Comparison of ENCODE assay signal across 1 cellular context in the genomic region with DNA sequence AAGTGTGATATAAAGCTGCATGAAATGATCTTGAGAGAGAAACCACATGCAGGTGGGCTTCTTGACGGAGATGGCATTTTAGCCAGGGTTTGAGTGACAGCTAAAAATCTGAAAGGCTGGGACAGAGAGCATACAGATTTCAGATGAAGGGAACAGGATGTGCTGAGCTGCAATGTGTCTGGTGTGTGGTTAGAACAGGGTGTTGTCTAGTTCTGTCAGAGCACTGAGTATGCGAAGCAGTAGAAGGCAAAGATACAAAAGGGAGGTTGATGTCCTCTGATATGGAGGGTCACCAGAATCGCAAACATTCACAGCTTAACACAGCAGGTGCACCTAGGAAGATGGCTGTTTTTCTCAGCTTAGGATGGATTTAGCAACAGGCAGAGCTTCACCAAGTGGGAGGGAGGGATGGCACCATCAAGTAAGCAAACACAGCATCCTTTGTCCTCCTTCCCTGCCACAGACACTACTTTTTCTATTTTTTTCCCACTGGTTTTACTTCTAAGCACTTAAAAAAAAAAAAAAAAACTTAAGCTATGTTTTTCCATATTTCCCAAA.
TF ChIP-seq lines count a peak whose summit lies in the region.

No MANE protein-coding gene starts in this region.

TF ChIP-seq in H1, 55 proteins besides CTCF, POLR2A, EP300 and RAD21 (continued from another document):
- TF ChIP-seq POLR2AphosphoS5 (IDR thresholded peaks at IDR 0.05; ENCODE audit: low read depth, low read length) = no peak
- TF ChIP-seq TAF7 (optimal IDR thresholded peaks at IDR 0.05; ENCODE audit: borderline replicate concordance, low read depth, low read length) = no peak
- TF ChIP-seq TEAD4 (IDR thresholded peaks at IDR 0.05; ENCODE audit: low read depth, low read length) = no peak
- no peak for TF ChIP-seq CBX5 (IDR thresholded peaks at IDR 0.05; ENCODE audit: low read depth, low read length)
- no peak for TF ChIP-seq RNF2 (IDR thresholded peaks at IDR 0.05; ENCODE audit: borderline replicate concordance, low read depth, low read length, missing control alignments, poor library complexity, severe bottlenecking)
- TF ChIP-seq KDM4A (IDR thresholded peaks at IDR 0.05; ENCODE audit: low read depth, low read length, severe bottlenecking) = no peak
- TF ChIP-seq MAFK (IDR thresholded peaks at IDR 0.05; ENCODE audit: low read depth, low read length) = no peak
- TF ChIP-seq NANOG (IDR thresholded peaks at IDR 0.05; ENCODE audit: insufficient read depth, low read depth, low read length, poor library complexity, severe bottlenecking) = no peak
- TF ChIP-seq CTBP2 (IDR thresholded peaks at IDR 0.05; ENCODE audit: borderline replicate concordance, insufficient read depth, insufficient read length, low read length) = no peak
- no peak for TF ChIP-seq SP1 (IDR thresholded peaks at IDR 0.05; ENCODE audit: low read depth, low read length)
